Comparison of ENCODE assay signal across 16 cellular contexts in the genomic region with DNA sequence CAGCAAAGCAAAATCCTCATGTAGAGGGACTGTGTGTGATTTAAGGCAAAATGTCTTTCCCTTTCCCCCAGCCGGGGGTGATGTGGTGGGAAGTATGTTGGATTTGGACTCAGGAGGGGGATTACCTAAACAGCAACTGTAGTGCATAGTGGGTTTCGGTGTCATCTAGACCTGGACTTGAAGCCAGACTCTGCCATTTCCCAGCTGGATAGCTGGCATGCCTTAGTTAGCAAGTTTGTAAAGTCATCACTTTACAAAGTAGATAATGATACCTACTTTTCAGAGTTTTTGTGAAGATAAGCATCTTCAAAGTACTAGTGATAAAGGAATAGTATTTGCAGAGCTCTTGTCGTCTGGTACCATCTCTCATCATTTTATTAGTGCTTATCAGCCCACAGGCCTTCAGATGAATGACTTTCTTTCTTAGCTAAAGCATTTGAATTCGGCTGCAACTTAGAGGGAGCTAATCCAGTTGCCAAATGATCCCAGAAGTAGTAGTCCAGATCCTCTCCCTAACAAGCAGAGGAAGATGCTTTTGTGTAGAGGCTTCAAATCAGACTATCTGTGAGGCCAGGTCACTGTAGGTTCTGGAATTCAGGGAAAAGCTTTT. TPM values are rescaled to one million over a fixed set of nuclear protein-coding genes. Genes with fewer than 3 reads are reported as not detected.
DNase-seq lines count a peak whose midpoint lies in the region; ATAC-seq and TF ChIP-seq lines count a peak whose summit lies in the region.
"Had no signal": no experiment of that assay in that cellular context is flagged by ENCODE, and none has a peak within 500 bp of the region (broad histone marks: within the 10 kb centered on the region; RNA-seq: fewer than 3 reads in every experiment).

No MANE protein-coding gene starts in this region.

- no peaks in the 10 kb centered on the region for H3K9me2 ChIP-seq in SK-N-SH

- H3K23ac ChIP-seq in mesendoderm (ENCODE audit: low read length), result no peak overlapping the region

- no peak overlapping the region for H2BK15ac ChIP-seq in mesendoderm (replicated peaks; ENCODE audit: low read depth)

- intact Hi-C loops in left ventricle myocardium inferior (cut with micrococcal nuclease), result no loop called here
- intact Hi-C loops in psoas muscle (cut with DNase I), result no loop called here

- no peak overlapping the region for H3K18ac ChIP-seq in mesendoderm (ENCODE audit: low read length)

- H3K9ac ChIP-seq in SK-N-SH (no peak overlapping the region), mesendoderm (ENCODE audit: low read length) (no peak overlapping the region)
- H3K9ac ChIP-seq: BLaER1, GM23248 had no signal

- WGBS in SK-N-SH (ENCODE audit: low lambda C conversion rate), result 69% methylated on average over 4 of the region's 4 CpGs
- no CpG with 5 or more reads among the region's 4 CpGs for WGBS in mesendoderm (ENCODE audit: extremely low coverage, insufficient coverage, low lambda C conversion rate)
- WGBS in psoas muscle, 3 donors, result 55 to 66% (median 61%) methylated on average over 4 of the region's 4 CpGs

- no peak overlapping the region for H4K8ac ChIP-seq in mesendoderm (ENCODE audit: low read depth, low read length)

- TF ChIP-seq EP300 in SK-N-SH (IDR thresholded peaks at IDR 0.05; ENCODE audit: borderline replicate concordance in 1 of 2, low read depth in 1 of 2, low read length in 1 of 2), result no peak; a peak in 1 of 4 replicates

- POLR2A ChIA-PET in SK-N-SH (lab: Yijun Ruan, JAX), result no interaction called here

- H3F3A ChIP-seq in SK-N-SH (replicated peaks; ENCODE audit: insufficient read depth), result peaks cover 6% of the 10 kb centered on the region

- H3K79me2 ChIP-seq in SK-N-SH (ENCODE audit: insufficient read depth), result no peaks in the 10 kb centered on the region
- H3K79me2 ChIP-seq in mesendoderm (ENCODE audit: control insufficient read depth, insufficient read depth, low read length), result no peaks in the 10 kb centered on the region

- H2BK120ac ChIP-seq in mesendoderm (ENCODE audit: low read depth, low read length), result no peak overlapping the region

- no peaks in the 10 kb centered on the region for H3K36me3 ChIP-seq in right atrium auricular region
- H3K36me3 ChIP-seq in left ventricle myocardium inferior, result no peaks in the 10 kb centered on the region
- H3K36me3 ChIP-seq in SK-N-SH (replicated peaks in 1 of 2; ENCODE audit: control insufficient read depth in 1 of 2, insufficient read depth in 2 of 2, low read length in 1 of 2), result no peaks in the 10 kb centered on the region
- no peaks in the 10 kb centered on the region for H3K36me3 ChIP-seq in mesendoderm (ENCODE audit: control insufficient read depth, insufficient read depth, low read length)
- H3K36me3 ChIP-seq in psoas muscle (ENCODE audit: insufficient read depth in 1 of 2, low read depth in 1 of 2), result no peaks in the 10 kb centered on the region
- H3K36me3 ChIP-seq in effector memory CD4-positive, alpha-beta T cell (ENCODE audit: control insufficient read depth, insufficient read depth, low read length), result no peaks in the 10 kb centered on the region
- H3K36me3 ChIP-seq: BLaER1 had no signal

- no peaks in the 10 kb centered on the region for H3K27me3 ChIP-seq in right atrium auricular region
- no peaks in the 10 kb centered on the region for H3K27me3 ChIP-seq in left ventricle myocardium inferior (ENCODE audit: low read depth)
- no peaks in the 10 kb centered on the region; the same call in 1 of the 2 replicates for H3K27me3 ChIP-seq in SK-N-SH (ENCODE audit: insufficient read depth)
- no peaks in the 10 kb centered on the region for H3K27me3 ChIP-seq in mesendoderm (ENCODE audit: insufficient read depth, low read length, poor library complexity)
- no peaks in the 10 kb centered on the region for H3K27me3 ChIP-seq in psoas muscle (ENCODE audit: insufficient read depth in 3 of 3, low read length in 2 of 3)
- H3K27me3 ChIP-seq in effector memory CD4-positive, alpha-beta T cell (replicated peaks; ENCODE audit: control insufficient read depth, insufficient read depth, low read length, poor library complexity, severe bottlenecking), result no peaks in the 10 kb centered on the region
- H3K27me3 ChIP-seq: BLaER1 had no signal

- H4K20me1 ChIP-seq in SK-N-SH (ENCODE audit: insufficient read depth), result no peaks in the 10 kb centered on the region
- H4K20me1 ChIP-seq: BLaER1 had no signal

- H4K5ac ChIP-seq in mesendoderm (ENCODE audit: low read length), result no peak overlapping the region

- H3K27ac ChIP-seq in right atrium auricular region, result no peak overlapping the region
- H3K27ac ChIP-seq in left ventricle myocardium inferior (replicated peaks), result no peak overlapping the region
- H3K27ac ChIP-seq in SK-N-SH (ENCODE audit: low read depth in 2 of 2, low read length in 1 of 2), result no peak overlapping the region; a peak in 1 of 4 replicates
- H3K27ac ChIP-seq in mesendoderm (ENCODE audit: low read depth, low read length), result no peak overlapping the region
- no peak overlapping the region for H3K27ac ChIP-seq in psoas muscle
- H3K27ac ChIP-seq in effector memory CD4-positive, alpha-beta T cell (ENCODE audit: insufficient read depth, low read length, poor library complexity, severe bottlenecking), result no peak overlapping the region
- H3K27ac ChIP-seq: 22Rv1, BLaER1, GM23248, HL-60 had no signal

- H3K4me3 ChIP-seq in right atrium auricular region (no peak overlapping the region), left ventricle myocardium inferior (no peak overlapping the region), SK-N-SH (ENCODE audit: low read depth in 2 of 2, low read length in 1 of 2) (no peak overlapping the region), mesendoderm (ENCODE audit: low read length) (no peak overlapping the region), psoas muscle (no peak overlapping the region)
- no peak overlapping the region for H3K4me3 ChIP-seq in effector memory CD4-positive, alpha-beta T cell (ENCODE audit: insufficient read depth, low read depth, low read length, poor library complexity, severe bottlenecking)
- H3K4me3 ChIP-seq: BLaER1, GM23248 had no signal

- TF ChIP-seq CTCF in right atrium auricular region (IDR thresholded peaks at IDR 0.05) (no peak), left ventricle myocardium inferior (IDR thresholded peaks at IDR 0.05; ENCODE audit: borderline replicate concordance) (no peak), SK-N-SH (IDR thresholded peaks at IDR 0.05) (no peak), psoas muscle (IDR thresholded peaks at IDR 0.05) (no peak)

- no peak overlapping the region for H3K56ac ChIP-seq in mesendoderm (ENCODE audit: low read length)

- H3K79me1 ChIP-seq in mesendoderm (ENCODE audit: low read length), result no peaks in the 10 kb centered on the region

- DNase-seq in right atrium auricular region (ENCODE audit: low spot score) (peak; percentile 13), left ventricle myocardium inferior (no peak), SK-N-SH (no peak), mesendoderm (peak; percentile 56), psoas muscle (no peak), NCI-H2196 treated with DMSO at 0.1 percent for 48 hours (lab: John Stamatoyannopoulos, UW; ENCODE audit: unreplicated experiment) (no peak)
- no peak for DNase-seq in effector memory CD4-positive, alpha-beta T cell
- DNase-seq: AML-193; CD8-positive, alpha-beta memory T cell; DMS53; GM23248 had no signal

- no peak overlapping the region for H2BK5ac ChIP-seq in mesendoderm (ENCODE audit: low read length)

- no peak overlapping the region for H3K4ac ChIP-seq in mesendoderm (ENCODE audit: low read depth, low read length)

- CTCF ChIA-PET in SK-N-SH (lab: Yijun Ruan, JAX), result interaction anchor here (0.7 to 2.4 kb wide), 5 partner anchors 13 to 43 kb away, joined by 3 to 5 read pairs (median 3); no protein-coding TSS in a partner anchor

- H3K4me1 ChIP-seq in right atrium auricular region (no peaks in the 10 kb centered on the region), left ventricle myocardium inferior (peaks cover 7% of the 10 kb centered on the region), SK-N-SH (ENCODE audit: control insufficient read depth in 1 of 2, insufficient read depth in 2 of 2, low read depth in 1 of 2, low read length in 1 of 2) (peaks cover 8 to 9% of the 10 kb centered on the region in 2 experiments; a peak in 3 of 4 replicates), mesendoderm (ENCODE audit: control insufficient read depth, low read depth, low read length) (peaks cover 7% of the 10 kb centered on the region), psoas muscle (no peaks in the 10 kb centered on the region)
- no peaks in the 10 kb centered on the region for H3K4me1 ChIP-seq in effector memory CD4-positive, alpha-beta T cell (ENCODE audit: control insufficient read depth, insufficient read depth, low read length, poor library complexity, severe bottlenecking)

- H2AFZ ChIP-seq in SK-N-SH (ENCODE audit: low read depth), result no peak overlapping the region
- H2AFZ ChIP-seq: GM23248 had no signal

- no peaks in the 10 kb centered on the region for H3K9me3 ChIP-seq in right atrium auricular region
- no peaks in the 10 kb centered on the region for H3K9me3 ChIP-seq in left ventricle myocardium inferior (replicated peaks)
- H3K9me3 ChIP-seq in SK-N-SH, result no peaks in the 10 kb centered on the region
- H3K9me3 ChIP-seq in psoas muscle, result no peaks in the 10 kb centered on the region
- H3K9me3 ChIP-seq in effector memory CD4-positive, alpha-beta T cell (ENCODE audit: control insufficient read depth, low read length), result no peaks in the 10 kb centered on the region
- H3K9me3 ChIP-seq: BLaER1 had no signal

- H3K4me2 ChIP-seq in SK-N-SH (no peak overlapping the region), mesendoderm (ENCODE audit: low read length) (no peak overlapping the region)
- H3K4me2 ChIP-seq: BLaER1 had no signal

- ATAC-seq in psoas muscle (no peak), GM19395 (IDR thresholded peaks at IDR 0.05; ENCODE audit: unreplicated experiment) (no peak)
- ATAC-seq: HCT116 had no signal

- H2AK5ac ChIP-seq in mesendoderm (ENCODE audit: low read length), result no peak overlapping the region

- no peak for TF ChIP-seq RAD21 in SK-N-SH (IDR thresholded peaks at IDR 0.05; ENCODE audit: low read length)

TF ChIP-seq in SK-N-SH, 30 proteins besides CTCF, POLR2A, EP300 and RAD21:
- TF ChIP-seq GATA2 (CRISPR knock-in tag; IDR thresholded peaks at IDR 0.05), result peak; percentile 49
- TF ChIP-seq, protein P1, sequence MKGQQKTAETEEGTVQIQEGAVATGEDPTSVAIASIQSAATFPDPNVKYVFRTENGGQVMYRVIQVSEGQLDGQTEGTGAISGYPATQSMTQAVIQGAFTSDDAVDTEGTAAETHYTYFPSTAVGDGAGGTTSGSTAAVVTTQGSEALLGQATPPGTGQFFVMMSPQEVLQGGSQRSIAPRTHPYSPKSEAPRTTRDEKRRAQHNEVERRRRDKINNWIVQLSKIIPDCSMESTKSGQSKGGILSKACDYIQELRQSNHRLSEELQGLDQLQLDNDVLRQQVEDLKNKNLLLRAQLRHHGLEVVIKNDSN (IDR thresholded peaks at IDR 0.05; ENCODE audit: borderline replicate concordance, low read depth), result no peak

RNA-seq across cellular contexts. Expression of a gene that starts 56.2 kb away (rescaled TPM):
- total RNA-seq in right atrium auricular region (10 to 100 TPM; 12.9 to 40.8 TPM), left ventricle myocardium inferior (14.0 TPM), psoas muscle (1 to 10 TPM; 1.2 to 2.8 (median 2.0) TPM)
- polyA plus RNA-seq in SK-N-SH (2012; rRNA removed) (4.0 and 5.5 TPM in 2 replicates), psoas muscle (under 1 TPM; 0.13 to 0.69 (median 0.44) TPM)
- 6.1 and 6.7 TPM in 2 replicates for polyA plus RNA-seq in SK-N-SH (2012; cell fraction: cytosol; rRNA removed)
- polyA plus RNA-seq in SK-N-SH (2012; cell fraction: nucleus; rRNA removed), result 3.8 and 5.0 TPM in 2 replicates
- polyA plus RNA-seq in mesendoderm (2013, experiment 1 of 2), result 18.6 TPM
- polyA plus RNA-seq in mesendoderm (2013, experiment 2 of 2), result 19.7 TPM
- total RNA-seq: CD8-positive, alpha-beta memory T cell had no signal
- polyA plus RNA-seq: CD8-positive, alpha-beta memory T cell had no signal

Comparison
In these comparisons a context has a peak if more than half of its experiments do, and no peak if none do; other contexts are left out.
1. DNase-seq: peak in right atrium auricular region (single experiment) and mesendoderm (single experiment); none in left ventricle myocardium inferior (single experiment), SK-N-SH (single experiment), psoas muscle (0 of 2), effector memory CD4-positive, alpha-beta T cell (0 of 3) and NCI-H2196 treated with DMSO at 0.1 percent for 48 hours (single experiment).